In the genomic region with DNA sequence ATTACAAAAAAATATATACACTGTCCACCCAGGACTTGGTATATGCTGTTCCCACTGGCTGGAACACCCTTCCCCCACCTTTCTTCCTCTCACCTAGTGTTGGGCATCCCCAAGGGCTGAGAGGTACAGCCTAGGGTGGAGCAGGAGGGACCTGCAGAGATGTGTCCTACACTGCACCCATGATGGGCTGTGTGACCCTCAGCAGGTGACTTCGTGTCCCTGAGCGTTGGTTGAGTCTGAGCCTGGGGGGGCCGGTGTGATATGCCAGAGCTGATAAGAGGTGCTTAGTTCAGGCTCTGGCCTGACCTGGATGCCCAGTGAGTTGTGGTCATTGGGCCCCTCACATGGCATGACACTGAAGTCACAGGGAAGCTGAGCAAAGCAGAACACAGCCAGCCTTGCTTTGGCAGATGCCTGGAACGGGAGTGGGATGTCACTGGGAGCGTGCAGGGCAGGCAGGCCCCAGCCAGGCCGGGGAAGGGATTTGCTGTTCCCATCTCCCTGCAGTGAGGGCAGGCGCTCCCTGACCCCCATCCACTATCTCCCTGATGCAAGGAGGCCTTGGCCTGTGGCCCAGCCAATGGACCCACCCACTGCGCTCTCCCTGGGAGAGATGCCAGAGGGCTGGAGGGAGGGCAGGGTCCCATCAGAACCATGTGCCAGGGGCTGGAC, we compare ENCODE assay signal across 13 cellular contexts.
A peak's percentile ranks its signal among the peaks of the same experiment; 100 is the strongest.
DNase-seq lines count a peak whose midpoint lies in the region; ATAC-seq and TF ChIP-seq lines count a peak whose summit lies in the region.
"Had no signal": no experiment of that assay in that cellular context is flagged by ENCODE, and none has a peak within 500 bp of the region (broad histone marks: within the 10 kb centered on the region; RNA-seq: fewer than 3 reads in every experiment).

No MANE protein-coding gene starts in this region.

- H3K9me3 Mint-ChIP-seq in endodermal cell: peaks cover 11% of the 10 kb centered on the region

- TF ChIP-seq CTCF in endodermal cell (conservative IDR thresholded peaks at IDR 0.05) (no peak), left lung (IDR thresholded peaks at IDR 0.05) (no peak)

- no peak overlapping the region for H3K4me3 Mint-ChIP-seq in endodermal cell
- H3K4me3 Mint-ChIP-seq: memory B cell had no signal

- H3K4me3 ChIP-seq in endodermal cell (ENCODE audit: low read length): no peak overlapping the region
- H3K4me3 ChIP-seq in left lung: no peak overlapping the region
- no peak overlapping the region for H3K4me3 ChIP-seq in skeletal muscle tissue (ENCODE audit: low read length in 3 of 3)
- H3K4me3 ChIP-seq: skin epidermis had no signal

- 84 to 100% methylated on average over 1 to 8 of the region's 8 CpGs for WGBS in endodermal cell (ENCODE audit: insufficient coverage in 1 of 2, insufficient read length in 1 of 2), 2 experiments

- ATAC-seq in left lung (peak; percentile 27), HG02571 (IDR thresholded peaks at IDR 0.05; ENCODE audit: unreplicated experiment) (no peak), HG02973 (IDR thresholded peaks at IDR 0.05; ENCODE audit: unreplicated experiment) (no peak)
- ATAC-seq: activated CD4-positive, CD25-positive, alpha-beta regulatory T cell treated with anti-CD3 and anti-CD28 coated beads, Interleukin-2, amount 50 U/mL, for 24 hours had no signal

- H3K4me1 Mint-ChIP-seq in endodermal cell: peaks cover 2% of the 10 kb centered on the region
- H3K4me1 Mint-ChIP-seq: memory B cell had no signal

- H3K36me3 ChIP-seq in endodermal cell (ENCODE audit: control insufficient read depth, insufficient read depth, low read length) (no peaks in the 10 kb centered on the region), left lung (no peaks in the 10 kb centered on the region), skeletal muscle tissue (ENCODE audit: control insufficient read depth in 3 of 3, insufficient read depth in 3 of 3, low read length in 3 of 3) (no peaks in the 10 kb centered on the region)

- H3K4me1 ChIP-seq in endodermal cell (ENCODE audit: control insufficient read depth, insufficient read depth, low read length): no peaks in the 10 kb centered on the region
- peaks cover 0 to 1% of the 10 kb centered on the region in 2 donors for H3K4me1 ChIP-seq in left lung
- peaks cover 10 to 23% (median 15%) of the 10 kb centered on the region in 3 donors for H3K4me1 ChIP-seq in skeletal muscle tissue (ENCODE audit: control insufficient read depth in 3 of 3, insufficient read depth in 3 of 3, low read length in 3 of 3)

- H3K27ac Mint-ChIP-seq in endodermal cell: peak overlapping the region; percentile 27
- H3K27ac Mint-ChIP-seq: activated T-helper 2 cell treated with anti-CD3 and anti-CD28 coated beads, Interferon-gamma antibody, Interleukin-2, Interleukin-4, amounts not matched to agents 10 μg/mL and 5 μg/mL and 100 μg/mL, durations not matched to agents 14 hours and 24 hours and 36 hours; memory B cell had no signal

- DNase-seq in NCI-H226 (peak; percentile 40), endodermal cell (no peak), left lung (no peak), NK-92 (lab: John Stamatoyannopoulos, UW; ENCODE audit: unreplicated experiment) (no peak), H4 (ENCODE audit: low spot score) (no peak)
- DNase-seq: NCI-H82 had no signal

- H3K36me3 Mint-ChIP-seq in endodermal cell (ENCODE audit: low read depth): peaks cover 2% of the 10 kb centered on the region
- H3K36me3 Mint-ChIP-seq: memory B cell had no signal

- H3K27ac ChIP-seq in endodermal cell (ENCODE audit: low read depth, low read length) (no peak overlapping the region), left lung (no peak overlapping the region), skeletal muscle tissue (ENCODE audit: low read depth, low read length) (peak overlapping the region; percentile 65)
- H3K27ac ChIP-seq: skin epidermis had no signal

- no peaks in the 10 kb centered on the region for H3K27me3 ChIP-seq in endodermal cell (ENCODE audit: control insufficient read depth, insufficient read depth, low read length, poor library complexity, severe bottlenecking)
- no peaks in the 10 kb centered on the region for H3K27me3 ChIP-seq in left lung
- no peaks in the 10 kb centered on the region for H3K27me3 ChIP-seq in skeletal muscle tissue (ENCODE audit: control insufficient read depth in 3 of 3, insufficient read depth in 3 of 3, low read length in 3 of 3)

- H3K27me3 Mint-ChIP-seq in endodermal cell (ENCODE audit: insufficient read depth): peaks cover 1% of the 10 kb centered on the region

- H3K9me3 ChIP-seq in endodermal cell (ENCODE audit: control insufficient read depth, low read length) (peaks cover 5% of the 10 kb centered on the region), left lung (peaks cover 0 to 3% of the 10 kb centered on the region in 2 donors), skeletal muscle tissue (ENCODE audit: control insufficient read depth in 3 of 3, low read length in 3 of 3) (peaks cover under 1 to 4% (median 4%) of the 10 kb centered on the region in 3 donors)

- intact Hi-C loops in left lung (cut with DNase I): no loop called here

- H3K9ac ChIP-seq in endodermal cell (ENCODE audit: extremely low read depth, low read length, poor library complexity, severe bottlenecking): no peak overlapping the region
- peak overlapping the region; percentile 51 to 76 (median 53) for H3K9ac ChIP-seq in skeletal muscle tissue (ENCODE audit: low read depth in 1 of 3, low read length in 3 of 3)
